Comparison of ENCODE assay signal across 32 cellular contexts in the genomic region with DNA sequence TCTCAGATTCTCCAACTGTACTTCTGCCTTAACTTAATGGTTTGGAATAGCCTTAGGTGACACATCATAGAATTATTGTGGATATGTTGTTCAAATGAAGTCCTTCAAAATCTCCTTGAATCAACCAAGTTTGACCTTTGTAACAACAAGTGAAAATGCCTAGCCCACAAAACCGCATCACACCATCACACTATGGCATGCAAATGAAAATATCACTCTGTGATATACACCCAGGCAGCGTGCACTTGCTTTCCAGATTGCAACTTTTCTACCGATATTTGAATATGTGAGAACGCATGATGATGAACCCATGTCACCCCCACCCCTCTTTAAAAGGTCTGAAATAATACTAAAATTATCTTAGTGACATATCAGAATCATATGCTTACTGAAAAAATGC.
"Had no signal": no experiment of that assay in that cellular context is flagged by ENCODE, and none has a peak within 500 bp of the region (broad histone marks: within the 10 kb centered on the region; RNA-seq: fewer than 3 reads in every experiment).

No MANE protein-coding gene starts in this region.

- DNase-seq: activated B cell treated with CpG ODN at 0.5 μM for 24 hours; activated CD4-positive, alpha-beta memory T cell treated with anti-CD3 and anti-CD28 coated beads for 36 hours; activated CD4-positive, alpha-beta T cell treated with anti-CD3 and anti-CD28 coated beads for 4 hours; activated CD4-positive, alpha-beta T cell treated with anti-CD3 and anti-CD28 coated beads, Interleukin-2, amount 10 ng/mL, durations not matched to agents 24 days and 14 days; activated CD4-positive, alpha-beta T cell treated with anti-CD3 and anti-CD28 coated beads, Interleukin-2, amount 50 U/mL, for 1 hour; activated CD4-positive, alpha-beta T cell treated with anti-CD3 and anti-CD28 coated beads, Interleukin-2, amount 50 U/mL, for 4 hours; activated CD4-positive, CD25-positive, alpha-beta regulatory T cell treated with anti-CD3 and anti-CD28 coated beads, Interleukin-2, amount 50 U/mL, for 72 hours; activated CD8-positive, alpha-beta memory T cell treated with anti-CD3 and anti-CD28 coated beads, Interleukin-2, amount 50 U/mL, for 4 hours; activated CD8-positive, alpha-beta T cell treated with anti-CD3 and anti-CD28 coated beads for 36 hours; activated effector memory CD4-positive, alpha-beta T cell treated with anti-CD3 and anti-CD28 coated beads, Interleukin-2, amount 50 U/mL, for 16 hours; activated gamma-delta T cell treated with Interleukin-2 at 50 U/mL for 16 hours; activated naive CD4-positive, alpha-beta T cell treated with anti-CD3 and anti-CD28 coated beads, Interleukin-2, amount 10 ng/mL, durations not matched to agents 7 days and 5 days; activated naive CD4-positive, alpha-beta T cell treated with Interleukin-2 at 50 U/mL for 16 hours; activated naive CD8-positive, alpha-beta T cell treated with anti-CD3 and anti-CD28 coated beads for 36 hours; activated T-cell treated with anti-CD3 and anti-CD28 coated beads for 4 hours; activated T-cell treated with anti-CD3 and anti-CD28 coated beads, Interleukin-2, amount 50 U/mL, for 1 hour; activated T-cell treated with anti-CD3 and anti-CD28 coated beads, Interleukin-2, amount 50 U/mL, for 4 hours; activated T-cell treated with anti-CD3 and anti-CD28 coated beads, Interleukin-2, amount 50 U/mL, for 72 hours; adrenal gland; amniotic stem cell; aorta; caudate nucleus; cerebellar nuclear complex; T-helper 1 cell; T-helper 2 cell; T-helper 9 cell had no signal

- ATAC-seq: activated CD8-positive, alpha-beta T cell treated with anti-CD3 and anti-CD28 coated beads for 36 hours; activated naive CD4-positive, alpha-beta T cell treated with anti-CD3 and anti-CD28 coated beads, Interleukin-2, amount 50 U/mL, for 72 hours; activated T-cell treated with anti-CD3 and anti-CD28 coated beads, Interleukin-2, amount 50 U/mL, for 4 hours; activated T-cell treated with anti-CD3 and anti-CD28 coated beads, Interleukin-2, amount 50 U/mL, for 72 hours; activated T-helper 17 cell treated with anti-CD3 and anti-CD28 coated beads, Interleukin-2, amount 50 U/mL, for 72 hours had no signal

- FAIRE-seq: bronchial epithelial cell, TTC549 had no signal

- H3K36me3 ChIP-seq: adrenal gland, cardiac muscle cell had no signal

- H3K4me3 ChIP-seq: adrenal gland, cardiac muscle cell had no signal

- H3K27me3 ChIP-seq: adrenal gland, cardiac muscle cell had no signal

- H3K9me3 ChIP-seq: adrenal gland had no signal

- H3K27ac ChIP-seq: adrenal gland, cardiac muscle cell, VCaP had no signal

- H3K4me1 ChIP-seq: adrenal gland had no signal
